In genomic region chr10:99435986-99436633, GRCh38 we compare ENCODE assay signal across 9 cellular contexts. TPM values are rescaled to one million over a fixed set of nuclear protein-coding genes. Genes with fewer than 3 reads are reported as not detected.
DNase-seq lines count a peak whose midpoint lies in the region; ATAC-seq and TF ChIP-seq lines count a peak whose summit lies in the region.
"Had no signal": no experiment of that assay in that cellular context is flagged by ENCODE, and none has a peak within 500 bp of the region (broad histone marks: within the 10 kb centered on the region; RNA-seq: fewer than 3 reads in every experiment).

No MANE protein-coding gene starts in this region.

- POLR2A ChIA-PET in HCT116 (lab: Charles Lee) (interaction anchor here (1.1 to 1.6 kb wide), 2 partner anchors 15 to 176 kb away, joined by 3 to 5 read pairs; no protein-coding TSS in a partner anchor), MCF 10A (lab: Yijun Ruan, JAX) (interaction anchor here (0.6 to 9.7 kb wide), 6 partner anchors 116 to 304 kb away, joined by 4 to 283 read pairs (median 4); partner anchors contain the start of genes COX15, CUTC, ENTPD7 and SLC25A28)

- ATAC-seq in HCT116 (peak; percentile 58), lung (ENCODE audit: insufficient read depth, low FRiP score) (peak; percentile 42), GM18519 (IDR thresholded peaks at IDR 0.05; ENCODE audit: low FRiP score, unreplicated experiment) (no peak), HG02610 (IDR thresholded peaks at IDR 0.05; ENCODE audit: unreplicated experiment) (no peak)

- CTCF ChIA-PET in HCT116 (lab: Charles Lee) = interaction anchor here (0.6 to 4.0 kb wide), 46 partner anchors 8 to 1442 kb away, joined by 3 to 46 read pairs (median 6); partner anchors contain the start of gene ENTPD7
- CTCF ChIA-PET in MCF 10A (lab: Yijun Ruan, JAX) = interaction anchor here (0.6 to 15.9 kb wide), 63 partner anchors 8 to 968 kb away, joined by 3 to 338 read pairs (median 4); partner anchors contain the start of gene SLC25A28

- BruUV-seq in HCT116 (replicated peaks; lab: Mats Ljungman, UMichigan) (no TSS peak), MCF 10A (replicated peaks; lab: Mats Ljungman, UMichigan) (no TSS peak)

- H3K27ac Mint-ChIP-seq in MCF 10A (ENCODE audit: low read depth, unreplicated experiment) = no peak overlapping the region

- WGBS in lung, 2 donors = 32 to 34% methylated on average over 5 of the region's 5 CpGs

- no peak overlapping the region for H2AFZ ChIP-seq in HCT116 (ENCODE audit: low read depth, low read length, poor library complexity, severe bottlenecking)

- no peak overlapping the region for H3K27ac ChIP-seq in HCT116 (ENCODE audit: low read depth, low read length)
- no peak overlapping the region for H3K27ac ChIP-seq in lung (ENCODE audit: low read depth in 1 of 2, low read length in 1 of 2)
- H3K27ac ChIP-seq: SJSA1 had no signal

- H3K9ac ChIP-seq in HCT116 (ENCODE audit: low read length) = no peak overlapping the region

- peak; percentile 42 to 80 (median 75); a peak in 4 of 6 replicates for TF ChIP-seq CTCF in HCT116 (IDR thresholded peaks at IDR 0.05 in 2 of 3, conservative IDR thresholded peaks at IDR 0.05 in 1 of 3; ENCODE audit: borderline replicate concordance in 1 of 3, insufficient read depth in 1 of 3, low read depth in 2 of 3, low read length in 2 of 3)
- TF ChIP-seq CTCF in MCF 10A (IDR thresholded peaks at IDR 0.05; ENCODE audit: unreplicated experiment) = peak; percentile 27
- TF ChIP-seq CTCF in lung (IDR thresholded peaks at IDR 0.05; ENCODE audit: control extremely low read depth, extremely low read depth) = peak; percentile 42

- DNase-seq in DMS114 treated with DMSO at 0.1 percent for 48 hours (lab: John Stamatoyannopoulos, UW; ENCODE audit: unreplicated experiment) (peak; percentile 75), HCT116 (ENCODE audit: low read depth, low spot score) (peak; percentile 44), NCI-H69 (lab: John Stamatoyannopoulos, UW) (peak; percentile 50), MCF 10A (ENCODE audit: unreplicated experiment) (peak; percentile 65), lung (ENCODE audit: low spot score) (no peak), GM19240 (ENCODE audit: insufficient read length, low spot score) (no peak)

- peaks cover 5 to 14% of the 10 kb centered on the region in 2 experiments; a peak in 3 of 4 replicates for H3K4me1 ChIP-seq in HCT116 (ENCODE audit: control insufficient read depth in 1 of 2, insufficient read depth in 2 of 2, low read length in 2 of 2)
- peaks cover 0 to 13% of the 10 kb centered on the region in 2 donors for H3K4me1 ChIP-seq in lung (ENCODE audit: control insufficient read depth in 2 of 2, insufficient read depth in 2 of 2, low read length in 2 of 2)

- no peak overlapping the region for H3K4me3 Mint-ChIP-seq in MCF 10A (ENCODE audit: unreplicated experiment)

- peaks cover 4% of the 10 kb centered on the region; the same call in 1 of the 2 replicates for H4K20me1 ChIP-seq in HCT116 (ENCODE audit: insufficient read depth)

- TF ChIP-seq POLR2A in HCT116 (IDR thresholded peaks at IDR 0.05; ENCODE audit: borderline replicate concordance, extremely low read depth, insufficient read depth, insufficient read length) = no peak

- no peaks in the 10 kb centered on the region for H3K27me3 ChIP-seq in HCT116 (ENCODE audit: insufficient read depth, low read length)
- no peaks in the 10 kb centered on the region for H3K27me3 ChIP-seq in lung (ENCODE audit: control insufficient read depth, insufficient read depth)
- H3K27me3 ChIP-seq: SJSA1 had no signal

- H3K9me2 ChIP-seq in HCT116 (ENCODE audit: insufficient read depth) = no peaks in the 10 kb centered on the region

- TF ChIP-seq RAD21 in HCT116 (IDR thresholded peaks at IDR 0.05; ENCODE audit: low read depth) = peak; percentile 75

- H3K36me3 ChIP-seq in HCT116 (ENCODE audit: control insufficient read depth in 1 of 2, insufficient read depth in 2 of 2, low read length in 2 of 2) (no peaks in the 10 kb centered on the region; a peak in 1 of 4 replicates), lung (ENCODE audit: control insufficient read depth in 2 of 2, insufficient read depth in 2 of 2, low read length in 2 of 2) (peaks cover 0 to 6% of the 10 kb centered on the region in 2 donors)

- intact Hi-C loops in HCT116 (cut with micrococcal nuclease) (loop anchor here (1.0 to 2.0 kb wide), 5 partner anchors 112 to 275 kb away; no protein-coding TSS in a partner anchor), MCF 10A (cut with micrococcal nuclease) (loop anchor here (1.0 kb wide), 2 partner anchors 112 to 176 kb away; no protein-coding TSS in a partner anchor)

- no peak overlapping the region for H3K4me3 ChIP-seq in HCT116 (replicated peaks in 1 of 2; ENCODE audit: low read depth in 1 of 2, low read length in 2 of 2)
- H3K4me3 ChIP-seq in lung = no peak overlapping the region
- H3K4me3 ChIP-seq: SJSA1 had no signal

- H3K4me1 Mint-ChIP-seq in MCF 10A (ENCODE audit: insufficient read depth, unreplicated experiment) = peaks cover 6% of the 10 kb centered on the region

- no peaks in the 10 kb centered on the region for H3K9me3 Mint-ChIP-seq in MCF 10A (ENCODE audit: unreplicated experiment)

- H3K36me3 Mint-ChIP-seq in MCF 10A (ENCODE audit: insufficient read depth, unreplicated experiment) = peaks cover 12% of the 10 kb centered on the region

- H3K9me3 ChIP-seq in HCT116 (ENCODE audit: control insufficient read depth in 1 of 2, insufficient read depth in 1 of 2, low read depth in 1 of 2, low read length in 2 of 2) = no peaks in the 10 kb centered on the region
- H3K9me3 ChIP-seq in lung (ENCODE audit: control insufficient read depth in 2 of 2, insufficient read depth in 1 of 2, low read length in 1 of 2) = no peaks in the 10 kb centered on the region
- H3K9me3 ChIP-seq: SJSA1 had no signal

- no peaks in the 10 kb centered on the region for H3K27me3 Mint-ChIP-seq in MCF 10A (ENCODE audit: insufficient read depth, unreplicated experiment)

- RAD21 ChIA-PET in HCT116 (lab: Charles Lee; ENCODE audit: low non-redundant PET in 1 of 2, low total read pairs in 2 of 2, uncharacterized antibody in 2 of 2, unreplicated experiment in 2 of 2) = interaction anchor here (1.0 to 1.5 kb wide), 3 partner anchors 49 to 176 kb away, joined by 3 to 5 read pairs (median 4); no protein-coding TSS in a partner anchor

- no peak overlapping the region for H3K4me2 ChIP-seq in HCT116 (ENCODE audit: low read length)

- peaks cover 17% of the 10 kb centered on the region for H3K79me2 ChIP-seq in HCT116 (ENCODE audit: insufficient read depth, low read length)

TF ChIP-seq in HCT116, 20 proteins besides CTCF, POLR2A, EP300 and RAD21:
- TF ChIP-seq ATF3 (IDR thresholded peaks at IDR 0.05) (no peak), POLR2AphosphoS5 (IDR thresholded peaks at IDR 0.05; ENCODE audit: low read depth, low read length) (0 out of 2 replicates have a peak, but pooled peaks have one; percentile 17)

RNA-seq across cellular contexts. Expression of gene GOT1, which starts 5.7 kb away (rescaled TPM):
- total RNA-seq in HCT116 (2021; ENCODE audit: unreplicated experiment) (135 TPM), MCF 10A (2022) (163 and 184 TPM in 2 replicates), lung (10 to 100 TPM; 14.6 to 35.3 TPM)
- polyA plus RNA-seq in HCT116 (2012) = 211 and 224 TPM in 2 replicates
- polyA plus RNA-seq in lung = 10 to 100 TPM; 21.9 to 26.1 TPM

Comparison
In these comparisons a context has a peak if more than half of its experiments do, and no peak if none do; other contexts are left out.
1. DNase-seq: peak in DMS114 treated with DMSO at 0.1 percent for 48 hours (single experiment), HCT116 (single experiment), NCI-H69 (single experiment) and MCF 10A (single experiment); none in lung (single experiment) and GM19240 (single experiment).
2. ATAC-seq: peak in HCT116 (single experiment) and lung (single experiment); none in GM18519 (single experiment) and HG02610 (single experiment).
3. Peak in every context shown above with its lines, with median percentiles within 50 percentile points of each other: CTCF ChIP-seq.